7 cellular contexts compared by ENCODE assay signal in the genomic region with DNA sequence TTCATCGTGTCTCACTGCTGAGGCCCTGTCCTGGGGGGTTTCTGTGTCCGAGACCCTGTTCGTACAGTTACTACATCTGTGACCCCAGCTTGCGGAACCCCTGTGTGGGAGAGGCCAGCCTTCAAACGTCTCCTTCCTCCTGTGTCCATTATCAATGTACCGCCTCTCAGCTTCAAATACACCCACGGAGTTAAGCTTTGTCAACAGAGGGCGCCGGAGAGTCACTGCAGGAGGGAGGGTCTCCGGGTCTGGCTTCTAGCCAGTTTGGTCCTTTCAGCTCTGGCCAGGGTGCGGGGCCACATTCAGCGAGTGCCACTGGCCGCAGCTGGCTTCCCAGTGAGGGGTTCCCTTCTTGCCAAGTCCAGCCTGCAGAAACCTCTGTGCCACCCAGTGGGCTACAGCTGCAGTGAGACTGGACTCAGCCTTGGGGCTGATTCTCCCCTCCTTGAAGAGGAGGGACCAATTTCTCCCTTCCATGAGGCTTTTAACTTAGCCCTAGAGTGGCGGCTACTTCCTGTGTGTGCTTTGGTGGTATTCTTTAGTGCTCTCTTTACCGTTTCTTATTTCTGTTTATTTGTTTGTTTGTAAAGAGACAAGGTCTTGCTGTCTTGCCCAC. TPM values are rescaled to one million over a fixed set of nuclear protein-coding genes. Genes with fewer than 3 reads are reported as not detected.
DNase-seq lines count a peak whose midpoint lies in the region; ATAC-seq and TF ChIP-seq lines count a peak whose summit lies in the region.
"Not testable (repeated sequence)": the region's sequence is repeated elsewhere in the genome, so short reads cannot be mapped to it uniquely, and the experiment has no call there.

No MANE protein-coding gene starts in this region.

- CTCF ChIA-PET in WTC11 (lab: Charles Lee): interaction anchor here (0.6 to 1.2 kb wide), 21 partner anchors 8 to 336 kb away, joined by 3 to 23 read pairs (median 4); a partner anchor contains a TSS

- not testable (repeated sequence) for H3K4me3 ChIP-seq in GM06990 (replicated peaks; ENCODE audit: low read depth, low read length)

- not testable (repeated sequence) for H3K4me1 Mint-ChIP-seq in WTC11, brain, neural crest cell

- peak; percentile 49 for TF ChIP-seq CTCF in GM06990 (IDR thresholded peaks at IDR 0.05; ENCODE audit: insufficient read depth, low read length, poor library complexity, severe bottlenecking)
- peak; percentile 56 for TF ChIP-seq CTCF in WTC11 (IDR thresholded peaks at IDR 0.05)
- peak; percentile 20 to 58 for TF ChIP-seq CTCF in brain (conservative IDR thresholded peaks at IDR 0.05)
- TF ChIP-seq CTCF in neural crest cell (conservative IDR thresholded peaks at IDR 0.05): peak; percentile 63

- H3K27me3 ChIP-seq in GM06990 (replicated peaks; ENCODE audit: control insufficient read depth, insufficient read depth, low read length): not testable (repeated sequence)

- not testable (repeated sequence) for H3K4me3 Mint-ChIP-seq in WTC11, brain, neural crest cell

- peak; percentile 95 for ATAC-seq in WTC11
- ATAC-seq in left ventricle myocardium superior: peak; percentile 52

- not testable (repeated sequence) for H3K9me3 Mint-ChIP-seq in WTC11, brain, neural crest cell

- intact Hi-C loops in left ventricle myocardium superior (cut with micrococcal nuclease): not testable (repeated sequence)

- in situ Hi-C loops in KBM-7 (cut with MboI; ENCODE audit: low pct_unique_long_range_greater_than_20kb, low sequenced_read_pairs): not testable (repeated sequence)

- not testable (repeated sequence) for H3K27me3 Mint-ChIP-seq in WTC11 (ENCODE audit: low read depth); brain; neural crest cell (ENCODE audit: low read depth)

- DNase-seq in GM06990 (ENCODE audit: extremely low read depth, insufficient read length): peak; percentile 32
- peak; percentile 73 for DNase-seq in KBM-7
- peak; percentile 48 for DNase-seq in NOMO-1 treated with DMSO at 0.1 percent for 48 hours (lab: John Stamatoyannopoulos, UW; ENCODE audit: unreplicated experiment)
- DNase-seq in WTC11 (ENCODE audit: low spot score): peak; percentile 87
- not testable (repeated sequence) for DNase-seq in left ventricle myocardium superior
- DNase-seq in neural crest cell (ENCODE audit: low read depth, low spot score): peak; percentile 65

- POLR2A ChIA-PET in WTC11 (lab: Charles Lee): not testable (repeated sequence)

- H3K36me3 ChIP-seq in GM06990 (ENCODE audit: control insufficient read depth, insufficient read depth, low read length): not testable (repeated sequence)

- not testable (repeated sequence) for H3K27ac Mint-ChIP-seq in WTC11; brain; neural crest cell (ENCODE audit: unreplicated experiment)

- not testable (repeated sequence) for H3K36me3 Mint-ChIP-seq in WTC11; brain; neural crest cell (ENCODE audit: low read depth)

RNA-seq across cellular contexts. Expression of a gene that starts 35.4 kb away (rescaled TPM):
- total RNA-seq in WTC11 (2021) (576 to 620 TPM (median 610 TPM) in 3 replicates), left ventricle myocardium superior (57.3 TPM), neural crest cell (473 and 489 TPM in 2 replicates)
- polyA plus RNA-seq in brain (ENCODE audit: insufficient read depth, low read depth, low replicate concordance): 290 TPM

RNA-seq across cellular contexts. Expression of a gene that starts 47.6 kb away (rescaled TPM):
- total RNA-seq in WTC11 (2021) (12.2 to 14.0 TPM (median 13.2 TPM) in 3 replicates), left ventricle myocardium superior (27.3 TPM), neural crest cell (40.5 and 44.9 TPM in 2 replicates)
- polyA plus RNA-seq in brain (ENCODE audit: insufficient read depth, low read depth, low replicate concordance): 51.3 TPM

RNA-seq across cellular contexts. Expression of a gene that starts 52.8 kb away (rescaled TPM):
- total RNA-seq in WTC11 (2021): 2.8 to 4.4 TPM (median 3.5 TPM) in 3 replicates
- 12.3 TPM for polyA plus RNA-seq in brain (ENCODE audit: insufficient read depth, low read depth, low replicate concordance)
- total RNA-seq in left ventricle myocardium superior: 13.0 TPM
- total RNA-seq in neural crest cell: 1.0 and 1.6 TPM in 2 replicates
